In the genomic region with DNA sequence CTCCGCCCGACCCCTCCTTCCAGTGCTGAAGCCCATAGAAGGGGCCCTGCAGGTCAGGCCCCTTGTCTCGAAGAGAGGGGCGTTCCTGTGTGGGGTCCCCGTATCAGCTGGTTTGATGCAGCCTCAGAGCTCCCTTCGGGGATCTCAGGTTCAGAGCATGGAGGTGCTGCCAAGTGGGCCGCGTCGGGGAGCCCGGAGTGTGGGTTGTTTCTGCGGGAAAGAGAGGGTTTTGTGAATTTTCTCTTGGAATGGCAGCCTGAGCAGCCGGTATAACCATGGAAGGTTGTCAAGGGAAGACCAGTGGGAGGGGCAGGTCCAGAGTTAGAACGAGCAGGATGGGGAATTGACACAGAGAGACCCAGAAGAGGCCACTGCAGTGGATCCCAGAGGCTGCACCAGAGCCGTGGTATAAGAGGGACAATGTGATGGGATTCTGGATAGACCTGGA, we compare ENCODE assay signal across 8 cellular contexts. TPM values are rescaled to one million over a fixed set of nuclear protein-coding genes. Genes with fewer than 3 reads are reported as not detected.
A peak's percentile ranks its signal among the peaks of the same experiment; 100 is the strongest.
DNase-seq lines count a peak whose midpoint lies in the region; ATAC-seq, FAIRE-seq and TF ChIP-seq lines count a peak whose summit lies in the region.

No MANE protein-coding gene starts in this region.

- no peaks in the 10 kb centered on the region for H3K9me3 Mint-ChIP-seq in astrocyte (ENCODE audit: unreplicated experiment)

- H3K27ac ChIP-seq in HUES64 (ENCODE audit: low read depth, low read length) (peak overlapping the region; percentile 19; the same call in 1 of the 2 replicates), astrocyte (ENCODE audit: low read depth, low read length) (peak overlapping the region; percentile 66), iPS-20b (ENCODE audit: low read length) (no peak overlapping the region), small intestine (ENCODE audit: low read depth in 1 of 2, low read length in 1 of 2) (peak overlapping the region; percentile 75 to 95)

- 5% methylated on average over 13 of the region's 14 CpGs for WGBS in HUES64
- 2 to 4% (median 3%) methylated on average over 14 of the region's 14 CpGs for WGBS in small intestine, 3 donors

- peaks cover 6% of the 10 kb centered on the region for H3K4me1 Mint-ChIP-seq in astrocyte (ENCODE audit: low read depth, unreplicated experiment)

- H3K27me3 ChIP-seq in HUES64 (ENCODE audit: insufficient read depth, low read length), result no peaks in the 10 kb centered on the region
- H3K27me3 ChIP-seq in astrocyte (ENCODE audit: insufficient read depth, low read length), result no peaks in the 10 kb centered on the region
- no peaks in the 10 kb centered on the region for H3K27me3 ChIP-seq in iPS-20b (ENCODE audit: insufficient read depth, low read length)
- no peaks in the 10 kb centered on the region for H3K27me3 ChIP-seq in small intestine (ENCODE audit: control insufficient read depth in 2 of 2, insufficient read depth in 2 of 2, low read length in 2 of 2)

- H3K9ac ChIP-seq in HUES64 (ENCODE audit: low read depth, low read length), result peak overlapping the region; percentile 55
- H3K9ac ChIP-seq in astrocyte (ENCODE audit: low read length), result peak overlapping the region; percentile 82
- peak overlapping the region; percentile 67; the same call in 1 of the 2 replicates for H3K9ac ChIP-seq in iPS-20b (ENCODE audit: low read depth, low read length)

- H3K4me1 ChIP-seq in HUES64 (ENCODE audit: insufficient read depth, low read length), result no peaks in the 10 kb centered on the region; the same call in 1 of the 2 replicates
- no peaks in the 10 kb centered on the region for H3K4me1 ChIP-seq in astrocyte (ENCODE audit: insufficient read depth, low read length)
- no peaks in the 10 kb centered on the region for H3K4me1 ChIP-seq in iPS-20b (ENCODE audit: insufficient read depth, low read length)
- H3K4me1 ChIP-seq in small intestine (ENCODE audit: control insufficient read depth in 2 of 2, insufficient read depth in 1 of 2, low read depth in 1 of 2, low read length in 1 of 2), result peaks cover 4 to 8% of the 10 kb centered on the region in 2 donors

- H3K27ac Mint-ChIP-seq in astrocyte (ENCODE audit: unreplicated experiment), result peak overlapping the region; percentile 73

- H3K27me3 Mint-ChIP-seq in astrocyte (ENCODE audit: low read depth, unreplicated experiment), result no peaks in the 10 kb centered on the region

- H3K36me3 ChIP-seq in HUES64 (ENCODE audit: insufficient read depth, low read length), result peaks cover 9% of the 10 kb centered on the region
- peaks cover under 1% of the 10 kb centered on the region for H3K36me3 ChIP-seq in astrocyte (ENCODE audit: insufficient read depth, low read length)
- H3K36me3 ChIP-seq in iPS-20b (ENCODE audit: insufficient read depth, low read depth, low read length), result 0 out of 2 replicates have a peak, but pooled peaks cover 2% of the 10 kb centered on the region
- H3K36me3 ChIP-seq in small intestine (ENCODE audit: control insufficient read depth in 2 of 2, insufficient read depth in 2 of 2, low read length in 2 of 2), result no peaks in the 10 kb centered on the region

- peaks cover 15% of the 10 kb centered on the region for H3K79me2 ChIP-seq in astrocyte (ENCODE audit: insufficient read depth, low read length)

- no peaks in the 10 kb centered on the region for H4K20me1 ChIP-seq in astrocyte (ENCODE audit: insufficient read depth, low read length)

- no peaks in the 10 kb centered on the region for H3K9me3 ChIP-seq in HUES64 (ENCODE audit: insufficient read depth, low read depth, low read length)
- peaks cover 4% of the 10 kb centered on the region for H3K9me3 ChIP-seq in astrocyte (ENCODE audit: insufficient read depth, low read depth, low read length)
- no peaks in the 10 kb centered on the region for H3K9me3 ChIP-seq in iPS-20b (ENCODE audit: insufficient read depth, low read depth, low read length)
- no peaks in the 10 kb centered on the region for H3K9me3 ChIP-seq in small intestine (ENCODE audit: control insufficient read depth, low read depth)

- ATAC-seq in GM18868 (IDR thresholded peaks at IDR 0.05; ENCODE audit: unreplicated experiment), result peak; percentile 24
- ATAC-seq in GM18858 (IDR thresholded peaks at IDR 0.05; ENCODE audit: unreplicated experiment), result no peak

- H3K4me3 ChIP-seq in HUES64 (ENCODE audit: low read length) (peak overlapping the region; percentile 57), astrocyte (ENCODE audit: insufficient read depth, low read depth, low read length) (peak overlapping the region; percentile 67), iPS-20b (ENCODE audit: low read length) (peak overlapping the region; percentile 84), small intestine (ENCODE audit: low read depth in 1 of 2, low read length in 2 of 2) (peak overlapping the region; percentile 82 to 87)

- H2AFZ ChIP-seq in astrocyte (ENCODE audit: low read depth, low read length), result peak overlapping the region; percentile 76

- peak overlapping the region; percentile 82 for H3K4me2 ChIP-seq in astrocyte (ENCODE audit: low read length)

- DNase-seq in astrocyte (ENCODE audit: low read depth) (peak; percentile 3), small intestine (peak; percentile 1), DMS79 (lab: John Stamatoyannopoulos, UW) (no peak), NCI-H128 (lab: John Stamatoyannopoulos, UW; ENCODE audit: unreplicated experiment) (no peak)

- FAIRE-seq in astrocyte (lab: Jason Lieb, UNC), result no peak
- no peak for FAIRE-seq in small intestine (lab: Jason Lieb, UNC)

- H3K36me3 Mint-ChIP-seq in astrocyte (ENCODE audit: low read depth, unreplicated experiment), result peaks cover 13% of the 10 kb centered on the region

- H3K4me3 Mint-ChIP-seq in astrocyte (ENCODE audit: unreplicated experiment), result peak overlapping the region; percentile 95

- TF ChIP-seq CTCF in astrocyte (IDR thresholded peaks at IDR 0.05; ENCODE audit: insufficient read depth, low read depth, low read length), result no peak

RNA-seq across cellular contexts. Expression of gene TRAPPC2B, which starts 0.4 kb away (rescaled TPM):
- polyA plus RNA-seq in HUES64 (2013, experiment 1 of 2), result 12.5 TPM
- 16.7 TPM for polyA plus RNA-seq in HUES64 (2013, experiment 2 of 2)
- 9.2 and 11.6 TPM in 2 replicates for total RNA-seq in astrocyte
- polyA plus RNA-seq in small intestine, result 10 to 100 TPM in 2 of 3 donors, 1 to 10 TPM in 1; 9.2 to 14.1 (median 14.1) TPM

RNA-seq across cellular contexts. Expression of gene ZNF547, which starts 0.4 kb away (rescaled TPM):
- polyA plus RNA-seq in HUES64 (2013, experiment 1 of 2), result 0.95 TPM
- 1.6 TPM for polyA plus RNA-seq in HUES64 (2013, experiment 2 of 2)
- total RNA-seq in astrocyte, result 3.6 and 4.1 TPM in 2 replicates
- 1 to 10 TPM in 1 of 3 donors, under 1 TPM in 2; 0.27 to 1.3 (median 0.45) TPM for polyA plus RNA-seq in small intestine

RNA-seq across cellular contexts. Expression of gene ZNF304, which starts 12.7 kb away (rescaled TPM):
- polyA plus RNA-seq in HUES64 (2013, experiment 1 of 2), result 6.4 TPM
- 6.2 TPM for polyA plus RNA-seq in HUES64 (2013, experiment 2 of 2)
- total RNA-seq in astrocyte, result 11.5 and 12.2 TPM in 2 replicates
- 1 to 10 TPM in 2 of 3 donors, under 1 TPM in 1; 0.89 to 2.8 (median 1.1) TPM for polyA plus RNA-seq in small intestine

RNA-seq across cellular contexts. Expression of gene ZNF548, which starts 25.9 kb away (rescaled TPM):
- 5.3 TPM for polyA plus RNA-seq in HUES64 (2013, experiment 1 of 2)
- polyA plus RNA-seq in HUES64 (2013, experiment 2 of 2), result 6.4 TPM
- total RNA-seq in astrocyte, result 16.6 and 16.7 TPM in 2 replicates
- polyA plus RNA-seq in small intestine, result 1 to 10 TPM; 2.2 to 5.4 (median 3.1) TPM

RNA-seq across cellular contexts. Expression of gene ZNF543, which starts 43.5 kb away (rescaled TPM):
- 3.8 TPM for polyA plus RNA-seq in HUES64 (2013, experiment 1 of 2)
- polyA plus RNA-seq in HUES64 (2013, experiment 2 of 2), result 4.2 TPM
- total RNA-seq in astrocyte, result 8.7 and 9.5 TPM in 2 replicates
- 1 to 10 TPM in 1 of 3 donors, under 1 TPM in 2; 0.45 to 1.3 (median 0.54) TPM for polyA plus RNA-seq in small intestine

Comparison
In these comparisons a context has a peak if more than half of its experiments do, and no peak if none do; other contexts are left out.
1. DNase-seq: peak in astrocyte (single experiment) and small intestine (single experiment); none in DMS79 (single experiment) and NCI-H128 (single experiment).
2. Peak in every context shown above with its lines, with median percentiles within 50 percentile points of each other: H3K4me3 ChIP-seq and H3K9ac ChIP-seq.